Comparison of ENCODE assay signal across 1 cellular context in genomic region chr2:238287702-238288649, GRCh38.
A peak's percentile ranks its signal among the peaks of the same experiment; 100 is the strongest.
TF ChIP-seq lines count a peak whose summit lies in the region.

TSS of gene PER2 (minus strand) at chr2:238288610. CDS start at chr2:238277936, 10,674 bp downstream.

TF ChIP-seq in K562, 482 proteins besides CTCF, POLR2A, EP300 and RAD21 (continued from another document and continues in another):
- no peak for TF ChIP-seq ATF4 (CRISPR knock-in tag; IDR thresholded peaks at IDR 0.05)
- TF ChIP-seq CBX5 (IDR thresholded peaks at IDR 0.05; ENCODE audit: borderline replicate concordance, low read depth) = no peak
- TF ChIP-seq MYC (IDR thresholded peaks at IDR 0.05; ENCODE audit: low read depth, low read length) = no peak
- no peak for TF ChIP-seq MYC (CRISPR knock-in tag; IDR thresholded peaks at IDR 0.05; ENCODE audit: borderline replicate concordance, low read depth)
- TF ChIP-seq ZNF785 (CRISPR knock-in tag; IDR thresholded peaks at IDR 0.05) = no peak
- no peak for TF ChIP-seq SREBF2 (CRISPR knock-in tag; IDR thresholded peaks at IDR 0.05)
- TF ChIP-seq KAT7 (CRISPR knock-in tag; IDR thresholded peaks at IDR 0.05; ENCODE audit: borderline replicate concordance) = 0 out of 2 replicates have a peak, but pooled peaks have one; percentile 32
- TF ChIP-seq CREM (IDR thresholded peaks at IDR 0.05; ENCODE audit: low read depth) = 0 out of 2 replicates have a peak, but pooled peaks have one; percentile 20
- no peak for TF ChIP-seq CREB5 (CRISPR knock-in tag; IDR thresholded peaks at IDR 0.05)
- peak; percentile 53 for TF ChIP-seq PRDM10 (IDR thresholded peaks at IDR 0.05; ENCODE audit: partially characterized antibody)
- TF ChIP-seq ELK1 (CRISPR knock-in tag; IDR thresholded peaks at IDR 0.05) = no peak
- TF ChIP-seq GTF3C2 (IDR thresholded peaks at IDR 0.05; ENCODE audit: borderline replicate concordance, extremely low read depth, insufficient read length) = no peak
- no peak for TF ChIP-seq MCM5 (IDR thresholded peaks at IDR 0.05; ENCODE audit: low read depth)
- no peak for TF ChIP-seq TCF7L2 (IDR thresholded peaks at IDR 0.05; ENCODE audit: low read depth, low read length)
- no peak for TF ChIP-seq RNF219 (CRISPR knock-in tag; IDR thresholded peaks at IDR 0.05)
- no peak for TF ChIP-seq NFATC3 (IDR thresholded peaks at IDR 0.05)
- TF ChIP-seq C11orf30 (IDR thresholded peaks at IDR 0.05; ENCODE audit: low read depth) = no peak
- peak; percentile 59; the same call in 1 of the 2 replicates for TF ChIP-seq ZFX (CRISPR knock-in tag; IDR thresholded peaks at IDR 0.05)
- TF ChIP-seq RFX1 (IDR thresholded peaks at IDR 0.05) = peak; percentile 70
- TF ChIP-seq MCM7 (IDR thresholded peaks at IDR 0.05) = no peak
- no peak for TF ChIP-seq NCOA6 (IDR thresholded peaks at IDR 0.05)
- no peak for TF ChIP-seq ATF7 (IDR thresholded peaks at IDR 0.05)
- no peak for TF ChIP-seq THAP7 (CRISPR knock-in tag; IDR thresholded peaks at IDR 0.05)
- no peak for TF ChIP-seq ZNF408 (CRISPR knock-in tag; IDR thresholded peaks at IDR 0.05; ENCODE audit: low read depth)
- TF ChIP-seq NFIC (IDR thresholded peaks at IDR 0.05) = 0 out of 2 replicates have a peak, but pooled peaks have one; percentile 26
- no peak for TF ChIP-seq HINFP (tag; conservative IDR thresholded peaks at IDR 0.05; ENCODE audit: low read depth)
- TF ChIP-seq NR2C2 (CRISPR knock-in tag; IDR thresholded peaks at IDR 0.05) = no peak
- TF ChIP-seq NR2C2 (tag; IDR thresholded peaks at IDR 0.05) = no peak
- TF ChIP-seq ZNF780A (CRISPR knock-in tag; IDR thresholded peaks at IDR 0.05) = no peak
- no peak for TF ChIP-seq XRCC5 (IDR thresholded peaks at IDR 0.05; ENCODE audit: low read depth, low read length)
- TF ChIP-seq POLR2AphosphoS5 (IDR thresholded peaks at IDR 0.05; ENCODE audit: control insufficient read depth, insufficient read depth, low read depth, low read length) = no peak
- no peak for TF ChIP-seq U2AF1 (optimal IDR thresholded peaks at IDR 0.05; ENCODE audit: low read depth, low read length)
- TF ChIP-seq TGIF2 (CRISPR knock-in tag; IDR thresholded peaks at IDR 0.05) = no peak
- TF ChIP-seq UBTF (IDR thresholded peaks at IDR 0.05; ENCODE audit: borderline replicate concordance in 1 of 2, low read depth in 2 of 2, low read length in 2 of 2) = 0 out of 4 replicates have a peak, but pooled peaks of 1 of the 2 experiments have one; percentile 24
- no peak for TF ChIP-seq CBFA2T2 (conservative IDR thresholded peaks at IDR 0.05)
- TF ChIP-seq ZNF584 (CRISPR knock-in tag; IDR thresholded peaks at IDR 0.05; ENCODE audit: low read depth) = no peak
- TF ChIP-seq HIVEP1 (CRISPR knock-in tag; IDR thresholded peaks at IDR 0.05) = no peak
- no peak for TF ChIP-seq BRD9 (IDR thresholded peaks at IDR 0.05; ENCODE audit: low read depth, partially characterized antibody)
- no peak for TF ChIP-seq GTF2E2 (tag; IDR thresholded peaks at IDR 0.05)
- TF ChIP-seq CLOCK (CRISPR knock-in tag; IDR thresholded peaks at IDR 0.05; ENCODE audit: borderline replicate concordance) = no peak
- no peak for TF ChIP-seq PRPF4 (IDR thresholded peaks at IDR 0.05; ENCODE audit: insufficient read depth, low read depth, low read length, poor library complexity, severe bottlenecking)
- TF ChIP-seq JUNB (CRISPR knock-in tag; conservative IDR thresholded peaks at IDR 0.05) = no peak
- no peak for TF ChIP-seq ETV6 (IDR thresholded peaks at IDR 0.05; ENCODE audit: borderline replicate concordance in 1 of 2, low read depth in 2 of 2, low read length in 1 of 2)
- TF ChIP-seq ETV6 (CRISPR knock-in tag; IDR thresholded peaks at IDR 0.05; ENCODE audit: borderline replicate concordance) = no peak
